In genomic region chr2:226803410-226803809, GRCh38 we compare ENCODE assay signal across 27 cellular contexts.
"Had no signal": no experiment of that assay in that cellular context is flagged by ENCODE, and none has a peak within 500 bp of the region (broad histone marks: within the 10 kb centered on the region; RNA-seq: fewer than 3 reads in every experiment).

No MANE protein-coding gene starts in this region.

- ATAC-seq: effector memory CD8-positive, alpha-beta T cell; esophagus mucosa; foreskin keratinocyte; gastrocnemius medialis; gastroesophageal sphincter; heart left ventricle; heart right ventricle had no signal

- H3K4me3 ChIP-seq: colonic mucosa, coronary artery, dorsolateral prefrontal cortex, esophagus muscularis mucosa, esophagus squamous epithelium, gastrocnemius medialis, gastroesophageal sphincter, heart left ventricle, heart right ventricle had no signal

- H3K27me3 ChIP-seq: colonic mucosa, dorsolateral prefrontal cortex, foreskin keratinocyte, gastrocnemius medialis had no signal

- H3K27ac Mint-ChIP-seq: dendritic cell treated with granulocyte-macrophage colony-stimulating factor and Interleukin-4, amounts not matched to agents 40 ng/mL and 50 ng/mL, for 4 days; effector memory CD8-positive, alpha-beta T cell; endodermal cell had no signal

- H3K27ac ChIP-seq: colonic mucosa, coronary artery, dorsolateral prefrontal cortex, epithelial cell of prostate, esophagus muscularis mucosa, esophagus squamous epithelium, foreskin keratinocyte, gastrocnemius medialis, gastroesophageal sphincter, heart left ventricle, heart right ventricle had no signal

- H3K4me1 ChIP-seq: colonic mucosa had no signal

- DNase-seq: colonic mucosa; cortex of kidney; dermis blood vessel endothelial cell; dorsolateral prefrontal cortex; effector CD4-positive, alpha-beta T cell; effector CD8-positive, alpha-beta T cell; effector memory CD4-positive, alpha-beta T cell; effector memory CD8-positive, alpha-beta T cell; endodermal cell; erythroblast; esophagus squamous epithelium; foreskin fibroblast; foreskin keratinocyte; foreskin melanocyte; gastrocnemius medialis; glutamatergic neuron; head of caudate nucleus; heart left ventricle; heart right ventricle had no signal

- H3K36me3 ChIP-seq: colonic mucosa, esophagus muscularis mucosa, esophagus squamous epithelium, gastrocnemius medialis, gastroesophageal sphincter, heart left ventricle, heart right ventricle had no signal

- H3K9me3 ChIP-seq: colonic mucosa, esophagus muscularis mucosa, esophagus squamous epithelium, gastrocnemius medialis, gastroesophageal sphincter, heart left ventricle, heart right ventricle had no signal

- H3K9me3 Mint-ChIP-seq: dendritic cell treated with granulocyte-macrophage colony-stimulating factor and Interleukin-4, amounts not matched to agents 40 ng/mL and 50 ng/mL, for 4 days; effector memory CD8-positive, alpha-beta T cell; endodermal cell had no signal

- FAIRE-seq: endometrium, frontal cortex had no signal

- H3K4me3 Mint-ChIP-seq: dendritic cell treated with granulocyte-macrophage colony-stimulating factor and Interleukin-4, amounts not matched to agents 40 ng/mL and 50 ng/mL, for 4 days; effector memory CD8-positive, alpha-beta T cell; endodermal cell had no signal
